In genomic region chr20:31722388-31723281, GRCh38 we compare ENCODE assay signal across 8 cellular contexts. TPM values are rescaled to one million over a fixed set of nuclear protein-coding genes. Genes with fewer than 3 reads are reported as not detected.
DNase-seq lines count a peak whose midpoint lies in the region; ATAC-seq, FAIRE-seq and TF ChIP-seq lines count a peak whose summit lies in the region.

TSS of gene BCL2L1 (minus strand) at chr20:31722868. CDS start at chr20:31722218, 650 bp downstream.

- no peaks in the 10 kb centered on the region for H3K27me3 ChIP-seq in NT2/D1 (ENCODE audit: insufficient read depth, insufficient read length)
- H3K27me3 ChIP-seq in endodermal cell (ENCODE audit: control insufficient read depth, insufficient read depth, low read length, poor library complexity, severe bottlenecking), result no peaks in the 10 kb centered on the region

- peak within 1 kb of the TSS; percentile 73 for H3K4me3 Mint-ChIP-seq in endodermal cell

- H3K36me3 ChIP-seq in NT2/D1 (ENCODE audit: insufficient read depth, insufficient read length, low read length), result peaks cover 37% of the 10 kb centered on the region
- peaks cover 31% of the 10 kb centered on the region for H3K36me3 ChIP-seq in endodermal cell (ENCODE audit: control insufficient read depth, insufficient read depth, low read length)

- peak within 1 kb of the TSS; percentile 98 for H3K27ac ChIP-seq in endodermal cell (ENCODE audit: low read depth, low read length)

- TF ChIP-seq POLR2A in GM12891 (IDR thresholded peaks at IDR 0.05; ENCODE audit: low read depth, low read length), result peak; percentile 36; the same call in 1 of the 2 replicates

- peak; percentile 90 for TF ChIP-seq CTCF in endodermal cell (conservative IDR thresholded peaks at IDR 0.05)

- DNase-seq in GM12891 (ENCODE audit: insufficient read length, low spot score) (no peak), HPDE6-E6E7 (ENCODE audit: extremely low spot score) (peak; percentile 97), NT2/D1 (ENCODE audit: low read depth, low spot score) (no peak), endodermal cell (peak; percentile 90), mesenteric fat pad (ENCODE audit: low spot score) (peak; percentile 94)
- peak; percentile 45 for DNase-seq in activated CD8-positive, alpha-beta memory T cell treated with anti-CD3 and anti-CD28 coated beads, Interleukin-2, amount 50 U/mL, for 24 hours (ENCODE audit: extremely low read depth)
- DNase-seq in stimulated activated CD8-positive, alpha-beta memory T cell treated with anti-CD3 and anti-CD28 coated beads, Interleukin-15, amount 100 ng/mL, for 4 hours (ENCODE audit: low read depth in 2 of 2), result peak; percentile 72 to 80

- WGBS in endodermal cell (ENCODE audit: insufficient coverage in 1 of 2, insufficient read length in 1 of 2), 2 experiments, result 4 to 5% methylated on average over 17 to 41 of the region's 43 CpGs

- no peaks in the 10 kb centered on the region for H3K9me3 Mint-ChIP-seq in endodermal cell

- H3K4me1 ChIP-seq in NT2/D1 (ENCODE audit: insufficient read depth, insufficient read length), result peaks cover 15% of the 10 kb centered on the region
- peaks cover 12% of the 10 kb centered on the region for H3K4me1 ChIP-seq in endodermal cell (ENCODE audit: control insufficient read depth, insufficient read depth, low read length)

- peak within 1 kb of the TSS; percentile 94 for H3K9ac ChIP-seq in NT2/D1 (ENCODE audit: insufficient read length, low read depth)
- peak within 1 kb of the TSS; percentile 86 for H3K9ac ChIP-seq in endodermal cell (ENCODE audit: extremely low read depth, low read length, poor library complexity, severe bottlenecking)

- peak within 1 kb of the TSS; percentile 97 for H3K27ac Mint-ChIP-seq in endodermal cell

- no peaks in the 10 kb centered on the region for H3K9me3 ChIP-seq in NT2/D1 (ENCODE audit: insufficient read depth, low read length)
- no peaks in the 10 kb centered on the region for H3K9me3 ChIP-seq in endodermal cell (ENCODE audit: control insufficient read depth, low read length)

- H3K4me1 Mint-ChIP-seq in endodermal cell, result peaks cover 48% of the 10 kb centered on the region

- H3K36me3 Mint-ChIP-seq in endodermal cell (ENCODE audit: low read depth), result peaks cover 33% of the 10 kb centered on the region

- ATAC-seq in HG02610 (IDR thresholded peaks at IDR 0.05; ENCODE audit: unreplicated experiment), result no peak

- FAIRE-seq in GM12891 (lab: Jason Lieb, UNC), result no peak

- H3K4me3 ChIP-seq in NT2/D1 (ENCODE audit: insufficient read length, low read depth), result peak within 1 kb of the TSS; percentile 80
- peak within 1 kb of the TSS; percentile 83 for H3K4me3 ChIP-seq in endodermal cell (ENCODE audit: low read length)

- no peaks in the 10 kb centered on the region for H3K27me3 Mint-ChIP-seq in endodermal cell (ENCODE audit: insufficient read depth)

TF ChIP-seq in GM12891, 5 proteins besides CTCF, POLR2A, EP300 and RAD21:
- 0 out of 2 replicates have a peak, but pooled peaks have one; percentile 18 for TF ChIP-seq POLR2AphosphoS5 (IDR thresholded peaks at IDR 0.05; ENCODE audit: low read depth, low read length)
- TF ChIP-seq TAF1 (IDR thresholded peaks at IDR 0.05; ENCODE audit: low read depth, low read length), result no peak
- no peak for TF ChIP-seq SPI1 (IDR thresholded peaks at IDR 0.05; ENCODE audit: low read depth, low read length)
- TF ChIP-seq PAX5 (IDR thresholded peaks at IDR 0.05; ENCODE audit: insufficient read depth, low read length, severe bottlenecking), result no peak
- TF ChIP-seq POU2F2 (IDR thresholded peaks at IDR 0.05; ENCODE audit: low read depth, low read length), result peak; percentile 29; the same call in 1 of the 2 replicates

RNA-seq across cellular contexts. Expression of gene BCL2L1, which starts in this region (rescaled TPM):
- 40.2 TPM for polyA plus RNA-seq in GM12891 (2012; ENCODE audit: low read depth, missing spikeins)
- total RNA-seq in endodermal cell, result 10 to 100 TPM; 60.3 to 89.5 TPM
- polyA plus RNA-seq in endodermal cell (2013, experiment 1 of 2), result 46.6 TPM
- polyA plus RNA-seq in endodermal cell (2013, experiment 2 of 2), result 43.2 TPM
- total RNA-seq in mesenteric fat pad, result 135 TPM

Comparison
In these comparisons a context has a peak if more than half of its experiments do, and no peak if none do; other contexts are left out.
1. DNase-seq: peak in HPDE6-E6E7 (single experiment), activated CD8-positive, alpha-beta memory T cell treated with anti-CD3 and anti-CD28 coated beads, Interleukin-2, amount 50 U/mL, for 24 hours (single experiment), endodermal cell (single experiment), mesenteric fat pad (single experiment) and stimulated activated CD8-positive, alpha-beta memory T cell treated with anti-CD3 and anti-CD28 coated beads, Interleukin-15, amount 100 ng/mL, for 4 hours (2 of 2); none in GM12891 (single experiment) and NT2/D1 (single experiment).